Comparison of ENCODE assay signal across 1 cellular context in genomic region chr2:84963692-84964405, GRCh38.
TF ChIP-seq lines count a peak whose summit lies in the region.

No MANE protein-coding gene starts in this region.

TF ChIP-seq in HCT116, 20 proteins besides CTCF, POLR2A, EP300 and RAD21 (continued from another document):
- TF ChIP-seq REST (IDR thresholded peaks at IDR 0.05; ENCODE audit: low read depth): no peak
